ENCODE assay signal across 8 cellular contexts in the genomic region with DNA sequence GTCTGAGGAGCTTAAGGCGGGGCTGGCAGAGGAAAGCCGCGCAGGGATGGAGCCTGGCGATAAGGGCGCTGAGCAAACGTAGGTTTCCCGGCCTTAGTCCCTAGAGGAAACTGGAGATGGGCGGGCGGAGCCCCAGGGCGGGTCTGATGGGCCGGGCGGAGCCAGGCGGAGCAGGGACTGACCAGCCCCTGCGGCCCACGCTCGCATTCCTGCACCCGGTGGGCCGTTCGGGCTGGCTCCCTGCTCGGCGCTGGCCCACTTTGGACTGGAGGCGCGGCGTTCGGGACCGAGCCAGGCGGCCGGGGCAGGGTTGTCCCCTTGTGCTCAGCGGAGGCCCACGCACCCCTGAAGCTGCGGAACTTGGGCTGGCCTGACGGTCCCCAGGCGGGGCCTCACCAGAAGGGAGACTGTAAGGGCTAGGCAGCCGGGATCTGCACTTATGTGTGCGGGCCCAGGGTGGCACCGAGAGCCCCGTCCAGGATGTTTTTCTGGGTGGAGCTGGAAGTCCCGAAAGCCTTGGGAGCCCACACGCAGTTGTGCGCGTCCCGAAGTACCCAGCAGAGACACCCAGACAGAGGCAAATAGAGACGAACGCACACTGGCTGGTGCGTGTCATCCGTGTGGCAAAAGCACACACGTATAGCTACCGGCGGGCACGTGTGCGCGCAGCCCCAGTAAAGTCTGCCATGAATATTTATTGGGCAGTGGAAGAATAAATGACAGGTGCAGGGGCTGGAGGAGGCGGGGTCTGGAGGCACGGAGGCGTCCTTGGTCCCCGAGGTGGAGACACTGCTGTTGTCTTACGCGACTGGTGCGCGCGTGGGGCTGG. TPM values are rescaled to one million over a fixed set of nuclear protein-coding genes. Genes with fewer than 3 reads are reported as not detected.
A peak's percentile ranks its signal among the peaks of the same experiment; 100 is the strongest.
DNase-seq lines count a peak whose midpoint lies in the region; ATAC-seq and TF ChIP-seq lines count a peak whose summit lies in the region.

No MANE protein-coding gene starts in this region.

- no peaks in the 10 kb centered on the region for H3K9me3 ChIP-seq in BE2C
- no peaks in the 10 kb centered on the region for H3K9me3 ChIP-seq in HEK293 (ENCODE audit: control insufficient read depth, insufficient read depth, low read depth, low read length)

- peaks cover 21% of the 10 kb centered on the region for H3K4me1 Mint-ChIP-seq in activated CD4-positive, alpha-beta memory T cell treated with anti-CD3 and anti-CD28 coated beads for 36 hours (ENCODE audit: low read depth)
- peaks cover 8% of the 10 kb centered on the region for H3K4me1 Mint-ChIP-seq in neural crest cell

- H3K27me3 Mint-ChIP-seq in activated CD4-positive, alpha-beta memory T cell treated with anti-CD3 and anti-CD28 coated beads for 36 hours = peaks cover 44% of the 10 kb centered on the region
- peaks cover 88% of the 10 kb centered on the region for H3K27me3 Mint-ChIP-seq in neural crest cell (ENCODE audit: low read depth)

- peaks cover 79% of the 10 kb centered on the region for H3K27me3 ChIP-seq in BE2C

- H3K9me3 Mint-ChIP-seq in activated CD4-positive, alpha-beta memory T cell treated with anti-CD3 and anti-CD28 coated beads for 36 hours = no peaks in the 10 kb centered on the region
- no peaks in the 10 kb centered on the region for H3K9me3 Mint-ChIP-seq in neural crest cell

- H3K36me3 ChIP-seq in BE2C = no peaks in the 10 kb centered on the region
- H3K36me3 ChIP-seq in HEK293 (ENCODE audit: control insufficient read depth in 2 of 2, insufficient read depth in 1 of 2, low read length in 2 of 2) = no peaks in the 10 kb centered on the region

- TF ChIP-seq CTCF in BE2C (IDR thresholded peaks at IDR 0.05; ENCODE audit: low read depth, low read length) (no peak), HEK293 (tag by site-specific recombination; IDR thresholded peaks at IDR 0.05) (0 out of 2 replicates have a peak, but pooled peaks have one; percentile 10), fibroblast of the aortic adventitia (IDR thresholded peaks at IDR 0.05; ENCODE audit: insufficient read depth, low read length) (no peak), neural crest cell (conservative IDR thresholded peaks at IDR 0.05) (no peak)

- H3K4me1 ChIP-seq in BE2C (no peaks in the 10 kb centered on the region), HEK293 (ENCODE audit: control insufficient read depth, insufficient read depth, low read length) (no peaks in the 10 kb centered on the region)

- H3K4me3 Mint-ChIP-seq in activated CD4-positive, alpha-beta memory T cell treated with anti-CD3 and anti-CD28 coated beads for 36 hours = peak overlapping the region; percentile 46
- H3K4me3 Mint-ChIP-seq in neural crest cell = peak overlapping the region; percentile 78

- CTCF ChIA-PET in HEK293 (lab: Yijun Ruan, JAX) = interaction anchor here (0.6 to 0.7 kb wide), 2 partner anchors 64 to 262 kb away, joined by 3 read pairs; no protein-coding TSS in a partner anchor
- CTCF ChIA-PET in activated CD4-positive, alpha-beta memory T cell treated with anti-CD3 and anti-CD28 coated beads for 36 hours (lab: Charles Lee) = interaction anchor here (0.6 to 0.9 kb wide), 2 partner anchors 167 to 185 kb away, joined by 3 to 6 read pairs; no protein-coding TSS in a partner anchor

- H3K4me3 ChIP-seq in BE2C (ENCODE audit: low read depth, low read length) (peak overlapping the region; percentile 24), HEK293 (ENCODE audit: low read depth, low read length) (peak overlapping the region; percentile 45), fibroblast of the aortic adventitia (ENCODE audit: low read depth, low read length) (peak overlapping the region; percentile 58)

- POLR2A ChIA-PET in HEK293 (lab: Yijun Ruan, JAX) = interaction anchor here (0.8 to 2.8 kb wide), 4 partner anchors 15 to 240 kb away, joined by 3 to 21 read pairs (median 4); partner anchors contain the start of gene FUS
- POLR2A ChIA-PET in activated CD4-positive, alpha-beta memory T cell treated with anti-CD3 and anti-CD28 coated beads for 36 hours (lab: Charles Lee) = interaction anchor here (1.2 kb wide), 1 partner anchor 36 kb away, joined by 3 read pairs; the partner anchor contains the start of gene FUS

- H3K36me3 Mint-ChIP-seq in activated CD4-positive, alpha-beta memory T cell treated with anti-CD3 and anti-CD28 coated beads for 36 hours = no peaks in the 10 kb centered on the region
- no peaks in the 10 kb centered on the region for H3K36me3 Mint-ChIP-seq in neural crest cell (ENCODE audit: low read depth)

- ATAC-seq in HG03280 (IDR thresholded peaks at IDR 0.05; ENCODE audit: unreplicated experiment) = no peak

- intact Hi-C loops in activated CD4-positive, alpha-beta memory T cell treated with anti-CD3 and anti-CD28 coated beads for 36 hours (cut with micrococcal nuclease) = loop anchor here (5.0 kb wide), 1 partner anchor 52 kb away; no protein-coding TSS in a partner anchor

- no peak overlapping the region for H3K27ac Mint-ChIP-seq in activated CD4-positive, alpha-beta memory T cell treated with anti-CD3 and anti-CD28 coated beads for 36 hours
- H3K27ac Mint-ChIP-seq in neural crest cell (ENCODE audit: unreplicated experiment) = no peak overlapping the region

- DNase-seq in BE2C = peak; percentile 51
- peak; percentile 32 for DNase-seq in activated CD4-positive, alpha-beta memory T cell treated with anti-CD3 and anti-CD28 coated beads for 36 hours
- peak; percentile 64 for DNase-seq in fibroblast of the aortic adventitia (ENCODE audit: low read depth)
- DNase-seq in neural crest cell (ENCODE audit: low read depth, low spot score) = no peak
- no peak for DNase-seq in superior temporal gyrus (ENCODE audit: extremely low spot score)
- no peak for DNase-seq in stimulated activated CD4-positive, alpha-beta T cell treated with anti-CD3 and anti-CD28 coated beads, Interleukin-4, amount 100 ng/mL, for 24 hours

- no peak overlapping the region; the same call in 1 of the 2 replicates for H3K27ac ChIP-seq in HEK293 (ENCODE audit: extremely low read depth, low read depth, low read length)

TF ChIP-seq in HEK293, 187 proteins besides CTCF, POLR2A, EP300 and RAD21 (continues in another document):
- TF ChIP-seq ZEB2 (tag by site-specific recombination; IDR thresholded peaks at IDR 0.05) (peak; percentile 60), ZNF423 (tag by site-specific recombination; IDR thresholded peaks at IDR 0.05) (peak; percentile 65; the same call in 1 of the 2 replicates), ZNF571 (tag by site-specific recombination; IDR thresholded peaks at IDR 0.05) (no peak), ZNF274 (IDR thresholded peaks at IDR 0.05; ENCODE audit: low read length) (no peak), ZNF274 (tag by site-specific recombination; IDR thresholded peaks at IDR 0.05; ENCODE audit: borderline replicate concordance) (no peak)
- TF ChIP-seq, protein P1, sequence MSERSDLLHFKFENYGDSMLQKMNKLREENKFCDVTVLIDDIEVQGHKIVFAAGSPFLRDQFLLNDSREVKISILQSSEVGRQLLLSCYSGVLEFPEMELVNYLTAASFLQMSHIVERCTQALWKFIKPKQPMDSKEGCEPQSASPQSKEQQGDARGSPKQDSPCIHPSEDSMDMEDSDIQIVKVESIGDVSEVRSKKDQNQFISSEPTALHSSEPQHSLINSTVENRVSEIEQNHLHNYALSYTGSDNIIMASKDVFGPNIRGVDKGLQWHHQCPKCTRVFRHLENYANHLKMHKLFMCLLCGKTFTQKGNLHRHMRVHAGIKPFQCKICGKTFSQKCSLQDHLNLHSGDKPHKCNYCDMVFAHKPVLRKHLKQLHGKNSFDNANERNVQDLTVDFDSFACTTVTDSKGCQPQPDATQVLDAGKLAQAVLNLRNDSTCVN (tag by site-specific recombination; optimal IDR thresholded peaks at IDR 0.05) = peak; percentile 76
- TF ChIP-seq, protein P2, sequence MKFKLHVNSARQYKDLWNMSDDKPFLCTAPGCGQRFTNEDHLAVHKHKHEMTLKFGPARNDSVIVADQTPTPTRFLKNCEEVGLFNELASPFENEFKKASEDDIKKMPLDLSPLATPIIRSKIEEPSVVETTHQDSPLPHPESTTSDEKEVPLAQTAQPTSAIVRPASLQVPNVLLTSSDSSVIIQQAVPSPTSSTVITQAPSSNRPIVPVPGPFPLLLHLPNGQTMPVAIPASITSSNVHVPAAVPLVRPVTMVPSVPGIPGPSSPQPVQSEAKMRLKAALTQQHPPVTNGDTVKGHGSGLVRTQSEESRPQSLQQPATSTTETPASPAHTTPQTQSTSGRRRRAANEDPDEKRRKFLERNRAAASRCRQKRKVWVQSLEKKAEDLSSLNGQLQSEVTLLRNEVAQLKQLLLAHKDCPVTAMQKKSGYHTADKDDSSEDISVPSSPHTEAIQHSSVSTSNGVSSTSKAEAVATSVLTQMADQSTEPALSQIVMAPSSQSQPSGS (tag by site-specific recombination; IDR thresholded peaks at IDR 0.05; ENCODE audit: low read depth) = no peak

RNA-seq across cellular contexts. Expression of gene PYDC1, which starts 1.4 kb away (rescaled TPM):
- not detected for polyA plus RNA-seq in BE2C (2012; ENCODE audit: insufficient read depth, insufficient read length, low read depth)
- total RNA-seq in activated CD4-positive, alpha-beta memory T cell treated with anti-CD3 and anti-CD28 coated beads for 36 hours = not detected
- total RNA-seq in fibroblast of the aortic adventitia (ENCODE audit: low replicate concordance) (not detected in 2 replicates), neural crest cell (not detected in 2 replicates)

RNA-seq across cellular contexts. Expression of gene TRIM72, which starts 1.6 kb away (rescaled TPM):
- polyA plus RNA-seq in BE2C (2012; ENCODE audit: insufficient read depth, insufficient read length, low read depth) = 0.54 TPM
- total RNA-seq in activated CD4-positive, alpha-beta memory T cell treated with anti-CD3 and anti-CD28 coated beads for 36 hours = not detected
- total RNA-seq in fibroblast of the aortic adventitia (ENCODE audit: low replicate concordance) (not detected in 2 replicates), neural crest cell (0.05 TPM in 1 of 2 replicates, not detected in the other)

RNA-seq across cellular contexts. Expression of gene PYCARD, which starts 12.9 kb away (rescaled TPM):
- not detected for polyA plus RNA-seq in BE2C (2012; ENCODE audit: insufficient read depth, insufficient read length, low read depth)
- 10 to 100 TPM; 13.6 to 14.6 TPM for total RNA-seq in activated CD4-positive, alpha-beta memory T cell treated with anti-CD3 and anti-CD28 coated beads for 36 hours
- total RNA-seq in fibroblast of the aortic adventitia (ENCODE audit: low replicate concordance) (29.3 and 126 TPM in 2 replicates), neural crest cell (1.7 and 3.3 TPM in 2 replicates)

RNA-seq across cellular contexts. Expression of gene FUS, which starts 35.6 kb away (rescaled TPM):
- polyA plus RNA-seq in BE2C (2012; ENCODE audit: insufficient read depth, insufficient read length, low read depth) = 509 TPM
- 100 to 1,000 TPM; 459 to 489 TPM for total RNA-seq in activated CD4-positive, alpha-beta memory T cell treated with anti-CD3 and anti-CD28 coated beads for 36 hours
- 41.3 and 65.3 TPM in 2 replicates for total RNA-seq in fibroblast of the aortic adventitia (ENCODE audit: low replicate concordance)
- total RNA-seq in neural crest cell = 970 and 984 TPM in 2 replicates

RNA-seq across cellular contexts. Expression of gene ITGAM, which starts 44.3 kb away (rescaled TPM):
- polyA plus RNA-seq in BE2C (2012; ENCODE audit: insufficient read depth, insufficient read length, low read depth) = not detected
- 1 to 10 TPM; 4.1 to 5.0 TPM for total RNA-seq in activated CD4-positive, alpha-beta memory T cell treated with anti-CD3 and anti-CD28 coated beads for 36 hours
- total RNA-seq in fibroblast of the aortic adventitia (ENCODE audit: low replicate concordance) (not detected in 2 replicates), neural crest cell (not detected in 2 replicates)

Comparison
In these comparisons a context has a peak if more than half of its experiments do, and no peak if none do; other contexts are left out.
1. DNase-seq: peak in BE2C (single experiment), activated CD4-positive, alpha-beta memory T cell treated with anti-CD3 and anti-CD28 coated beads for 36 hours (single experiment) and fibroblast of the aortic adventitia (single experiment); none in neural crest cell (single experiment), superior temporal gyrus (single experiment) and stimulated activated CD4-positive, alpha-beta T cell treated with anti-CD3 and anti-CD28 coated beads, Interleukin-4, amount 100 ng/mL, for 24 hours (single experiment).
2. Peak in every context shown above with its lines, with median percentiles within 50 percentile points of each other: H3K4me3 ChIP-seq.